ENCODE assay signal across 8 cellular contexts in the genomic region with DNA sequence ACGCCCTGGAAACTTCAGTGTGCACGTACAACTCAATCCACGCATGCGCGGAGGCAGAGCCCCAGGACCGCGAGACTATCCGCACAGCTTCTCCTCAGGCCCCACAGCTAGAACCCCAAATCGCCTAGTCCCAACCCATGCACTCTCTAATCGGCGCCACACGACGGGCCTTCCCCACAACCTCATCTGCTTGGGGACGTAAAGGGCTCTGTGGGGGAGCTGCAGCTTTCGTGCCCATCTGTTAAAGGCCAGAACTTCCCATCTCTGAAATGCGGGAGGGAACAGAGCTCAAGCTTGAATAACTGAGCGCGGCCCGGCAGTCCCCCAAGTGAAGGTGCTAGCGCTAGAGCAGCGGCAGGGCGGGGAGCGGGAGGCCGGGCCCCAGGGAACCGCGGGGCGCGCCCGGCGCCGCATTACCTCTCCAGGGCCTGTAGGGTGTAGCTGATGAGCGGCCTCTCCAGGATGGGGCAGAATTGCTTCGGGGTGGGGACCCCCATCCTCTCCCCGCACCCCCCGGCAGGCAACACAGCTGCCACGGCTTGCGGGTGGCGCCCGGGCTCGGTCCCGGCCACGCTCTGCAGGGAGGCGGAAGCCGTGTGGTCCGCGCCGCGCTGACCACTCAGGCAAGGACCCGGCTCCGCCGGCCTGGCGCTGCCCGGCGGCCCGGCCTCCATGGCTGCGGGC. TPM values are rescaled to one million over a fixed set of nuclear protein-coding genes. Genes with fewer than 3 reads are reported as not detected.
DNase-seq lines count a peak whose midpoint lies in the region; ATAC-seq and TF ChIP-seq lines count a peak whose summit lies in the region.

No MANE protein-coding gene starts in this region.

- H3K4me3 ChIP-seq in adrenal gland (peak overlapping the region; percentile 25 to 78 (median 68)), upper lobe of left lung (peak overlapping the region; percentile 57 to 71 (median 62))

- no peaks in the 10 kb centered on the region for H3K27me3 ChIP-seq in adrenal gland
- H3K27me3 ChIP-seq in upper lobe of left lung, result no peaks in the 10 kb centered on the region

- TF ChIP-seq CTCF in GM10266 (IDR thresholded peaks at IDR 0.05; ENCODE audit: control insufficient read depth, insufficient read depth, low read depth, missing control alignments) (no peak), adrenal gland (IDR thresholded peaks at IDR 0.05) (peak; percentile 7 to 51 (median 37)), upper lobe of left lung (IDR thresholded peaks at IDR 0.05) (peak; percentile 35 to 80 (median 50))

- H3K36me3 ChIP-seq in adrenal gland (replicated peaks in 1 of 2) (no peaks in the 10 kb centered on the region), upper lobe of left lung (no peaks in the 10 kb centered on the region)

- H3K27ac ChIP-seq in adrenal gland (peak overlapping the region; percentile 89 to 98 (median 98)), upper lobe of left lung (peak overlapping the region; percentile 93 to 99 (median 96))

- WGBS in adrenal gland, 4 donors, result 0 to 1% (median 0%) methylated on average over 8 to 56 of the region's 56 CpGs
- 2 to 3% methylated on average over 8 to 31 of the region's 56 CpGs for WGBS in upper lobe of left lung, 2 donors

- TF ChIP-seq EP300 in upper lobe of left lung (IDR thresholded peaks at IDR 0.05), result no peak

- DNase-seq in GM10266 (ENCODE audit: extremely low spot score) (peak; percentile 83), NCI-H1417 (lab: John Stamatoyannopoulos, UW) (peak; percentile 76 to 98 (median 98)), T follicular helper cell (ENCODE audit: low read depth) (peak; percentile 76), adrenal gland (peak; percentile 86 to 95 (median 92)), left cardiac atrium (peak; percentile 90), posterior vena cava (ENCODE audit: low spot score) (peak; percentile 95), upper lobe of left lung (peak; percentile 85 to 95)

- ATAC-seq in HG02610 (IDR thresholded peaks at IDR 0.05; ENCODE audit: unreplicated experiment), result peak; percentile 81
- peak; percentile 89 to 95 for ATAC-seq in left cardiac atrium
- peak; percentile 91 to 94 for ATAC-seq in upper lobe of left lung (ENCODE audit: low FRiP score in 2 of 2)

- TF ChIP-seq POLR2A in adrenal gland (IDR thresholded peaks at IDR 0.05) (peak; percentile 82 to 91), upper lobe of left lung (IDR thresholded peaks at IDR 0.05) (peak in 3 of 4 donors; percentile 63 to 92 (median 63))

- H3K9me3 ChIP-seq in adrenal gland (replicated peaks in 1 of 3) (no peaks in the 10 kb centered on the region), upper lobe of left lung (no peaks in the 10 kb centered on the region)

- H3K4me1 ChIP-seq in adrenal gland (replicated peaks in 1 of 2) (peaks cover 9 to 17% of the 10 kb centered on the region in 2 donors), upper lobe of left lung (peaks cover 13 to 23% (median 15%) of the 10 kb centered on the region in 4 donors)

- intact Hi-C loops in adrenal gland (cut with DNase I) (no loop called here), left cardiac atrium (cut with DNase I) (loop anchor here (10.0 kb wide), 1 partner anchor 306 kb away; no protein-coding TSS in a partner anchor), posterior vena cava (cut with DNase I) (no loop called here)

RNA-seq across cellular contexts. Expression of gene CRPPA, which starts 0.5 kb away (rescaled TPM):
- 1 to 10 TPM in 6 of 8 donors, under 1 TPM in 2; 0.79 to 4.2 (median 2.8) TPM for total RNA-seq in adrenal gland
- 1 to 10 TPM in 1 of 3 donors, under 1 TPM in 2; 0.57 to 3.1 (median 0.97) TPM for polyA plus RNA-seq in adrenal gland
- total RNA-seq in left cardiac atrium, result 1 to 10 TPM; 6.0 to 7.9 TPM
- total RNA-seq in posterior vena cava, result 1 to 10 TPM; 4.7 to 5.3 TPM
- 1 to 10 TPM; 1.0 to 3.3 (median 2.4) TPM for total RNA-seq in upper lobe of left lung

RNA-seq across cellular contexts. Expression of gene SOSTDC1, which starts 44.7 kb away (rescaled TPM):
- under 1 TPM in 4 of 8 donors, not detected in 4; 0.11 to 0.28 (median 0.25) TPM for total RNA-seq in adrenal gland
- under 1 TPM; 0.13 to 0.16 (median 0.13) TPM for polyA plus RNA-seq in adrenal gland
- total RNA-seq in left cardiac atrium, result 1 to 10 TPM; 2.8 to 8.0 TPM
- total RNA-seq in posterior vena cava, result not detected
- total RNA-seq in upper lobe of left lung, result 10 to 100 TPM in 3 of 6 donors, 1 to 10 TPM in 3; 3.1 to 37.5 (median 9.4) TPM

Comparison
In these comparisons a context has a peak if more than half of its experiments do, and no peak if none do; other contexts are left out.
1. Peak in every context shown above with its lines: DNase-seq, ATAC-seq, H3K4me3 ChIP-seq and H3K27ac ChIP-seq.
2. intact Hi-C loops: an anchor here in left cardiac atrium (10.0 kb wide); none called in adrenal gland and posterior vena cava.